In genomic region chr3:27044926-27045481, GRCh38 we compare ENCODE assay signal across 31 cellular contexts.
"Had no signal": no experiment of that assay in that cellular context is flagged by ENCODE, and none has a peak within 500 bp of the region (broad histone marks: within the 10 kb centered on the region; RNA-seq: fewer than 3 reads in every experiment).

No MANE protein-coding gene starts in this region.

- H3K9me3 ChIP-seq: gastroesophageal sphincter had no signal

- H3K36me3 ChIP-seq: brain microvascular endothelial cell, esophagus muscularis mucosa, gastroesophageal sphincter, heart right ventricle, WERI-Rb-1 had no signal

- DNase-seq: activated B cell treated with CpG ODN at 0.5 μM for 24 hours; activated CD4-positive, alpha-beta T cell treated with anti-CD3 and anti-CD28 coated beads for 48 hours; activated CD4-positive, alpha-beta T cell treated with anti-CD3 and anti-CD28 coated beads, Interleukin-2, amount 50 U/mL, for 1 hour; activated CD4-positive, alpha-beta T cell treated with anti-CD3 and anti-CD28 coated beads, Interleukin-2, amount 50 U/mL, for 48 hours; activated CD8-positive, alpha-beta memory T cell treated with anti-CD3 and anti-CD28 coated beads for 24 hours; activated CD8-positive, alpha-beta T cell treated with anti-CD3 and anti-CD28 coated beads for 36 hours; activated effector memory CD4-positive, alpha-beta T cell treated with Interleukin-2 at 50 U/mL for 16 hours; activated gamma-delta T cell treated with Interleukin-2 at 50 U/mL for 16 hours; activated naive CD4-positive, alpha-beta T cell treated with anti-CD3 and anti-CD28 coated beads, Interleukin-2, amount 50 U/mL, for 16 hours; activated naive CD4-positive, alpha-beta T cell treated with Interleukin-2 at 50 U/mL for 16 hours; activated T-cell treated with anti-CD3 and anti-CD28 coated beads, Interleukin-2, amount 50 U/mL, for 4 hours; amniotic stem cell; anterior cingulate cortex; brain microvascular endothelial cell; cortex of kidney; dermis blood vessel endothelial cell; effector CD4-positive, alpha-beta T cell; effector memory CD8-positive, alpha-beta T cell; erythroblast; foreskin keratinocyte; heart right ventricle; T1000; WERI-Rb-1 had no signal

- H3K4me3 ChIP-seq: esophagus muscularis mucosa, gastroesophageal sphincter, heart right ventricle had no signal

- H3K4me3 Mint-ChIP-seq: activated B cell treated with CpG ODN at 0.5 μM for 24 hours; activated CD8-positive, alpha-beta T cell treated with anti-CD3 and anti-CD28 coated beads for 36 hours; activated naive CD8-positive, alpha-beta T cell; activated T-cell treated with anti-CD3 and anti-CD28 coated beads, Interleukin-2, amount 50 U/mL, for 4 hours; activated T-helper 17 cell treated with anti-CD3 and anti-CD28 coated beads, Interleukin-2, amount 50 U/mL, for 72 hours; central memory CD8-positive, alpha-beta T cell; effector memory CD8-positive, alpha-beta T cell; T-helper 1 cell treated with Interleukin-12 subunit alpha and Interleukin-12 subunit beta and Interleukin-4 antibody, amounts not matched to agents 30 μg/mL and 1 μg/mL, for 36 hours; T-helper 2 cell treated with Interferon-gamma antibody and Interleukin-4, amounts not matched to agents 5 μg/mL and 100 μg/mL, for 36 hours had no signal

- H3K27ac ChIP-seq: brain microvascular endothelial cell, esophagus muscularis mucosa, foreskin keratinocyte, gastroesophageal sphincter, heart right ventricle, WERI-Rb-1 had no signal

- H3K4me1 Mint-ChIP-seq: activated B cell treated with CpG ODN at 0.5 μM for 24 hours; activated T-helper 17 cell treated with anti-CD3 and anti-CD28 coated beads, Interleukin-2, amount 50 U/mL, for 72 hours; central memory CD8-positive, alpha-beta T cell had no signal

- ATAC-seq: activated CD4-positive, CD25-positive, alpha-beta regulatory T cell treated with anti-CD3 and anti-CD28 coated beads, Interleukin-2, amount 50 U/mL, for 24 hours; activated CD8-positive, alpha-beta T cell treated with anti-CD3 and anti-CD28 coated beads for 36 hours; activated T-cell treated with anti-CD3 and anti-CD28 coated beads, Interleukin-2, amount 50 U/mL, for 4 hours; activated T-helper 17 cell treated with anti-CD3 and anti-CD28 coated beads, Interleukin-2, amount 50 U/mL, for 72 hours; effector memory CD8-positive, alpha-beta T cell; foreskin keratinocyte; gastroesophageal sphincter; heart right ventricle had no signal

- H3K27me3 ChIP-seq: brain microvascular endothelial cell, esophagus muscularis mucosa, foreskin keratinocyte, gastroesophageal sphincter, heart right ventricle had no signal

- H3K9me3 Mint-ChIP-seq: activated T-helper 17 cell treated with anti-CD3 and anti-CD28 coated beads, Interleukin-2, amount 50 U/mL, for 72 hours; T-helper 1 cell treated with Interleukin-12 subunit alpha and Interleukin-12 subunit beta and Interleukin-4 antibody, amounts not matched to agents 30 μg/mL and 1 μg/mL, for 36 hours had no signal

- H3K27me3 Mint-ChIP-seq: activated B cell treated with CpG ODN at 0.5 μM for 24 hours; activated CD8-positive, alpha-beta T cell treated with anti-CD3 and anti-CD28 coated beads for 36 hours; activated naive CD8-positive, alpha-beta T cell; activated T-helper 17 cell treated with anti-CD3 and anti-CD28 coated beads, Interleukin-2, amount 50 U/mL, for 72 hours; effector memory CD8-positive, alpha-beta T cell had no signal

- H3K36me3 Mint-ChIP-seq: activated naive CD8-positive, alpha-beta T cell had no signal

- H3K4me1 ChIP-seq: esophagus muscularis mucosa, foreskin keratinocyte, gastroesophageal sphincter, heart right ventricle had no signal

- H3K27ac Mint-ChIP-seq: activated B cell treated with CpG ODN at 0.5 μM for 24 hours; activated CD8-positive, alpha-beta T cell treated with anti-CD3 and anti-CD28 coated beads for 36 hours; activated naive CD8-positive, alpha-beta T cell; activated T-helper 17 cell treated with anti-CD3 and anti-CD28 coated beads, Interleukin-2, amount 50 U/mL, for 72 hours; effector memory CD8-positive, alpha-beta T cell; T-helper 1 cell treated with Interleukin-12 subunit alpha and Interleukin-12 subunit beta and Interleukin-4 antibody, amounts not matched to agents 30 μg/mL and 1 μg/mL, for 36 hours; T-helper 2 cell treated with Interferon-gamma antibody and Interleukin-4, amounts not matched to agents 5 μg/mL and 100 μg/mL, for 36 hours had no signal
